ENCODE assay signal across 12 cellular contexts in the genomic region with DNA sequence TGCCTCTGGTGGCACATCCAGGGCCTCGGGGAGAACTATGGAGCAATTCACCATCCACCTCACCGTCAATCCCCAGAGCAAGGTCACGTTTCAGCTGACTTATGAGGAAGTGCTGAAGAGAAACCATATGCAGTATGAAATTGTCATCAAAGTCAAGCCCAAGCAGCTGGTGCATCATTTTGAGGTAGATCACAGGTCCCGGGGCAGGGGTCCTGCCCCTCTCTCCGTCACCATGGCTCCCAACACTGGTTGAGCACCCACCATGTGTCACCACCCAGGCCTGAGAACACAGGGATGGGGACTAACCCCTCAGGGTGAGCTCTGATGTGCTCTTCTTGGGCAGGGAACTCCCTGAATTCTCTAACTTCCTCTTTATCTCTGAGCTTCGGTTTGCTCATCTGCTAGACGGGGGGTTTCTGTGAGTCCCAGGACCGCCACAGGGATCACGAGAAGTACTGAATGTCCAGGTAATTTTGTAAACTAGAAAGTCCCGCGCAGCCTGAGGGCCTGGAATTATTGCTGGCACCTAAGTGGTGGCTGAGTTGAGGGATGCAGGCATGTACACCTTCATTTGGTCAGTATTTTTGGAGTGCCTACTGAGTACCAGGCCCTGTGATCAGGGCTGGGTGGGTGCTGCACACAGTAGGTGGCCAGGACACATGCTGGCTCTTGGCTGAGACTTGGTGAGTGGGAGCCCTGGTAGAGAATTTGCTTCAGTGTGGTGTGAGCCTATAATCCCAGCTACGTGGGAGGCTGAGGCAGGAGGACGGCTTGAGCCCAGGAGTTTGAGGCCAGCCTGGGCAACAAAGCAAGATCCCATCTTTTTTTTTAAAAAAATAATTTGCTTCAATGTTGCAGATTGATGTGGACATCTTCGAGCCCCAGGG. TPM values are rescaled to one million over a fixed set of nuclear protein-coding genes. Genes with fewer than 3 reads are reported as not detected.
A peak's percentile ranks its signal among the peaks of the same experiment; 100 is the strongest.
DNase-seq lines count a peak whose midpoint lies in the region; ATAC-seq and TF ChIP-seq lines count a peak whose summit lies in the region.
"Had no signal": no experiment of that assay in that cellular context is flagged by ENCODE, and none has a peak within 500 bp of the region (broad histone marks: within the 10 kb centered on the region; RNA-seq: fewer than 3 reads in every experiment).

No MANE protein-coding gene starts in this region.

- TF ChIP-seq CTCF in GM10248 (IDR thresholded peaks at IDR 0.05; ENCODE audit: control extremely low read depth, extremely low read depth, low read depth, missing control alignments), result no peak
- no peak for TF ChIP-seq CTCF in activated CD8-positive, alpha-beta T cell treated with anti-CD3 and anti-CD28 coated beads for 36 hours (IDR thresholded peaks at IDR 0.05)

- no peak overlapping the region for H3K4me3 Mint-ChIP-seq in central memory CD8-positive, alpha-beta T cell
- no peak overlapping the region for H3K4me3 Mint-ChIP-seq in activated CD8-positive, alpha-beta T cell treated with anti-CD3 and anti-CD28 coated beads for 36 hours

- no peak overlapping the region for H3K27ac Mint-ChIP-seq in central memory CD8-positive, alpha-beta T cell (ENCODE audit: low read depth)
- H3K27ac Mint-ChIP-seq in activated CD8-positive, alpha-beta T cell treated with anti-CD3 and anti-CD28 coated beads for 36 hours, result no peak overlapping the region

- H3K36me3 Mint-ChIP-seq in central memory CD8-positive, alpha-beta T cell (ENCODE audit: insufficient read depth), result no peaks in the 10 kb centered on the region
- no peaks in the 10 kb centered on the region for H3K36me3 Mint-ChIP-seq in activated CD8-positive, alpha-beta T cell treated with anti-CD3 and anti-CD28 coated beads for 36 hours (ENCODE audit: low read depth)

- peaks cover 5% of the 10 kb centered on the region for H3K4me1 Mint-ChIP-seq in central memory CD8-positive, alpha-beta T cell
- H3K4me1 Mint-ChIP-seq in activated CD8-positive, alpha-beta T cell treated with anti-CD3 and anti-CD28 coated beads for 36 hours (ENCODE audit: low read depth), result no peaks in the 10 kb centered on the region

- POLR2A ChIA-PET in GM10248 (lab: Yijun Ruan, JAX), result no interaction called here
- POLR2A ChIA-PET in activated CD8-positive, alpha-beta T cell treated with anti-CD3 and anti-CD28 coated beads for 36 hours (lab: Charles Lee), result interaction anchor here (1.7 kb wide), 1 partner anchor 9 kb away, joined by 8 read pairs; the partner anchor contains the start of gene NEK4

- peaks cover 18% of the 10 kb centered on the region for H3K27me3 Mint-ChIP-seq in central memory CD8-positive, alpha-beta T cell
- H3K27me3 Mint-ChIP-seq in activated CD8-positive, alpha-beta T cell treated with anti-CD3 and anti-CD28 coated beads for 36 hours, result peaks cover 2% of the 10 kb centered on the region

- CTCF ChIA-PET in GM10248 (lab: Yijun Ruan, JAX), result interaction anchor here (0.8 to 1.8 kb wide), 6 partner anchors 9 to 154 kb away, joined by 3 to 8 read pairs (median 3); partner anchors contain the start of gene NEK4
- CTCF ChIA-PET in activated CD8-positive, alpha-beta T cell treated with anti-CD3 and anti-CD28 coated beads for 36 hours (lab: Charles Lee), result interaction anchor here (0.7 kb wide), 1 partner anchor 19 kb away, joined by 3 read pairs; no protein-coding TSS in a partner anchor

- intact Hi-C loops in activated CD8-positive, alpha-beta T cell treated with anti-CD3 and anti-CD28 coated beads for 36 hours (cut with micrococcal nuclease), result no loop called here

- ATAC-seq in GM19463 (IDR thresholded peaks at IDR 0.05; ENCODE audit: unreplicated experiment), result peak; percentile 83
- ATAC-seq in HG03460 (IDR thresholded peaks at IDR 0.05; ENCODE audit: unreplicated experiment), result peak; percentile 63
- ATAC-seq in central memory CD8-positive, alpha-beta T cell (replicated peaks; ENCODE audit: extremely low read depth, poor library complexity, severe bottlenecking), result peak; percentile 46
- no peak for ATAC-seq in activated CD8-positive, alpha-beta T cell treated with anti-CD3 and anti-CD28 coated beads for 36 hours

- H3K9me3 Mint-ChIP-seq in central memory CD8-positive, alpha-beta T cell, result no peaks in the 10 kb centered on the region
- no peaks in the 10 kb centered on the region for H3K9me3 Mint-ChIP-seq in activated CD8-positive, alpha-beta T cell treated with anti-CD3 and anti-CD28 coated beads for 36 hours

- DNase-seq in GM10248 (ENCODE audit: extremely low spot score), result peak; percentile 75
- peak in 1 of 2 donors; percentile 5 for DNase-seq in central memory CD8-positive, alpha-beta T cell (ENCODE audit: low spot score in 2 of 2)
- no peak for DNase-seq in activated naive CD4-positive, alpha-beta T cell treated with anti-CD3 and anti-CD28 coated beads, Interleukin-2, amount 50 U/mL, for 16 hours
- no peak for DNase-seq in activated CD8-positive, alpha-beta T cell treated with anti-CD3 and anti-CD28 coated beads for 36 hours
- no peak for DNase-seq in NCI-H187 (lab: John Stamatoyannopoulos, UW)
- no peak for DNase-seq in activated gamma-delta T cell treated with Interleukin-2 at 50 U/mL for 16 hours
- DNase-seq: DMS 273 treated with DMSO at 0.1 percent for 48 hours, foreskin melanocyte, NCI-H1930 had no signal

RNA-seq across cellular contexts. Expression of gene ITIH1, which starts 2.3 kb away (rescaled TPM):
- total RNA-seq in activated CD8-positive, alpha-beta T cell treated with anti-CD3 and anti-CD28 coated beads for 36 hours, result not detected
- total RNA-seq: astrocyte had no signal

RNA-seq across cellular contexts. Expression of gene NEK4, which starts 8.9 kb away (rescaled TPM):
- 10 to 100 TPM; 16.2 to 18.4 TPM for total RNA-seq in activated CD8-positive, alpha-beta T cell treated with anti-CD3 and anti-CD28 coated beads for 36 hours

RNA-seq across cellular contexts. Expression of gene ITIH3, which starts 14.9 kb away (rescaled TPM):
- total RNA-seq in activated CD8-positive, alpha-beta T cell treated with anti-CD3 and anti-CD28 coated beads for 36 hours, result not detected

RNA-seq across cellular contexts. Expression of gene ITIH4, which starts 50.8 kb away (rescaled TPM):
- 1 to 10 TPM; 3.9 to 5.5 TPM for total RNA-seq in activated CD8-positive, alpha-beta T cell treated with anti-CD3 and anti-CD28 coated beads for 36 hours

RNA-seq across cellular contexts. Expression of gene MUSTN1, which starts 55.2 kb away (rescaled TPM):
- total RNA-seq in activated CD8-positive, alpha-beta T cell treated with anti-CD3 and anti-CD28 coated beads for 36 hours, result not detected
- total RNA-seq: astrocyte had no signal
